In genomic region chr9:128552744-128553221, GRCh38 we compare ENCODE assay signal across 1 cellular context.
A peak's percentile ranks its signal among the peaks of the same experiment; 100 is the strongest.
TF ChIP-seq lines count a peak whose summit lies in the region.

No MANE protein-coding gene starts in this region.

TF ChIP-seq in K562, 482 proteins besides CTCF, POLR2A, EP300 and RAD21 (continued from another document and continues in another):
- TF ChIP-seq ZBED1 (IDR thresholded peaks at IDR 0.05) (no peak), TSC22D4 (tag; IDR thresholded peaks at IDR 0.05) (no peak), KDM2B (CRISPR knock-in tag; IDR thresholded peaks at IDR 0.05) (no peak), STAT5A (IDR thresholded peaks at IDR 0.05; ENCODE audit: borderline replicate concordance, low read length) (no peak), POLR2B (IDR thresholded peaks at IDR 0.05; ENCODE audit: low read depth, partially characterized antibody) (no peak), PHF21A (IDR thresholded peaks at IDR 0.05; ENCODE audit: borderline replicate concordance, low read depth) (no peak), MTA3 (IDR thresholded peaks at IDR 0.05; ENCODE audit: borderline replicate concordance) (no peak; the same call in 1 of the 2 replicates), ZNF280B (CRISPR knock-in tag; IDR thresholded peaks at IDR 0.05) (no peak), C11orf30 (IDR thresholded peaks at IDR 0.05; ENCODE audit: low read depth) (no peak), TRIM28 (IDR thresholded peaks at IDR 0.05) (no peak), ZBTB1 (CRISPR knock-in tag; IDR thresholded peaks at IDR 0.05; ENCODE audit: borderline replicate concordance, low read depth) (no peak), ZNF780A (CRISPR knock-in tag; IDR thresholded peaks at IDR 0.05) (no peak), ZNF699 (CRISPR knock-in tag; IDR thresholded peaks at IDR 0.05; ENCODE audit: insufficient replicate concordance) (no peak), LARP7 (IDR thresholded peaks at IDR 0.05) (no peak), TFE3 (CRISPR knock-in tag; IDR thresholded peaks at IDR 0.05) (no peak), EGR1 (conservative IDR thresholded peaks at IDR 0.05) (peak; percentile 75), ID3 (CRISPR knock-in tag; IDR thresholded peaks at IDR 0.05) (no peak), ID3 (tag; IDR thresholded peaks at IDR 0.05) (0 out of 2 replicates have a peak, but pooled peaks have one; percentile 10), BRF1 (IDR thresholded peaks at IDR 0.05; ENCODE audit: borderline replicate concordance, extremely low read depth, insufficient read length) (no peak), SMARCC2 (IDR thresholded peaks at IDR 0.05; ENCODE audit: low read depth) (no peak), HIVEP1 (CRISPR knock-in tag; IDR thresholded peaks at IDR 0.05) (no peak), CGGBP1 (CRISPR knock-in tag; IDR thresholded peaks at IDR 0.05) (no peak), ZNF583 (CRISPR knock-in tag; IDR thresholded peaks at IDR 0.05) (no peak), ZNF551 (CRISPR knock-in tag; IDR thresholded peaks at IDR 0.05) (no peak), TAL1 (IDR thresholded peaks at IDR 0.05) (no peak), MEIS2 (IDR thresholded peaks at IDR 0.05; ENCODE audit: partially characterized antibody) (peak; percentile 0), NFIC (IDR thresholded peaks at IDR 0.05) (no peak), ZNF354B (CRISPR knock-in tag; IDR thresholded peaks at IDR 0.05) (no peak), BHLHE40 (IDR thresholded peaks at IDR 0.05; ENCODE audit: low read length) (no peak), HDAC6 (IDR thresholded peaks at IDR 0.05; ENCODE audit: low read depth, low read length) (no peak), ZNF318 (IDR thresholded peaks at IDR 0.05; ENCODE audit: borderline replicate concordance in 1 of 2, low read depth in 1 of 2) (no peak), NEUROD1 (IDR thresholded peaks at IDR 0.05; ENCODE audit: borderline replicate concordance, low read depth, low read length, partially characterized antibody) (no peak), ATF6 (CRISPR knock-in tag; IDR thresholded peaks at IDR 0.05) (no peak), ZNF79 (CRISPR knock-in tag; IDR thresholded peaks at IDR 0.05; ENCODE audit: low read depth) (no peak), RBM22 (IDR thresholded peaks at IDR 0.05; ENCODE audit: low read depth, low read length, poor library complexity, severe bottlenecking) (no peak), ZNF436 (CRISPR knock-in tag; IDR thresholded peaks at IDR 0.05) (no peak), YY1 (IDR thresholded peaks at IDR 0.05; ENCODE audit: borderline replicate concordance in 1 of 3, control insufficient read depth in 1 of 3, extremely low read depth in 1 of 3, insufficient read depth in 3 of 3, insufficient read length in 1 of 3, insufficient replicate concordance in 2 of 3, low read depth in 1 of 3, low read length in 2 of 3) (no peak)
- TF ChIP-seq, protein P1, sequence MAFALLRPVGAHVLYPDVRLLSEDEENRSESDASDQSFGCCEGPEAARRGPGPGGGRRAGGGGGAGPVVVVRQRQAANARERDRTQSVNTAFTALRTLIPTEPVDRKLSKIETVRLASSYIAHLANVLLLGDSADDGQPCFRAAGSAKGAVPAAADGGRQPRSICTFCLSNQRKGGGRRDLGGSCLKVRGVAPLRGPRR (CRISPR knock-in tag; IDR thresholded peaks at IDR 0.05), result no peak
- TF ChIP-seq, protein P2, sequence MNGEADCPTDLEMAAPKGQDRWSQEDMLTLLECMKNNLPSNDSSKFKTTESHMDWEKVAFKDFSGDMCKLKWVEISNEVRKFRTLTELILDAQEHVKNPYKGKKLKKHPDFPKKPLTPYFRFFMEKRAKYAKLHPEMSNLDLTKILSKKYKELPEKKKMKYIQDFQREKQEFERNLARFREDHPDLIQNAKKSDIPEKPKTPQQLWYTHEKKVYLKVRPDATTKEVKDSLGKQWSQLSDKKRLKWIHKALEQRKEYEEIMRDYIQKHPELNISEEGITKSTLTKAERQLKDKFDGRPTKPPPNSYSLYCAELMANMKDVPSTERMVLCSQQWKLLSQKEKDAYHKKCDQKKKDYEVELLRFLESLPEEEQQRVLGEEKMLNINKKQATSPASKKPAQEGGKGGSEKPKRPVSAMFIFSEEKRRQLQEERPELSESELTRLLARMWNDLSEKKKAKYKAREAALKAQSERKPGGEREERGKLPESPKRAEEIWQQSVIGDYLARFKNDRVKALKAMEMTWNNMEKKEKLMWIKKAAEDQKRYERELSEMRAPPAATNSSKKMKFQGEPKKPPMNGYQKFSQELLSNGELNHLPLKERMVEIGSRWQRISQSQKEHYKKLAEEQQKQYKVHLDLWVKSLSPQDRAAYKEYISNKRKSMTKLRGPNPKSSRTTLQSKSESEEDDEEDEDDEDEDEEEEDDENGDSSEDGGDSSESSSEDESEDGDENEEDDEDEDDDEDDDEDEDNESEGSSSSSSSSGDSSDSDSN (IDR thresholded peaks at IDR 0.05; ENCODE audit: borderline replicate concordance in 1 of 2, low read depth in 2 of 2, low read length in 2 of 2), result no peak
- TF ChIP-seq, protein P3, sequence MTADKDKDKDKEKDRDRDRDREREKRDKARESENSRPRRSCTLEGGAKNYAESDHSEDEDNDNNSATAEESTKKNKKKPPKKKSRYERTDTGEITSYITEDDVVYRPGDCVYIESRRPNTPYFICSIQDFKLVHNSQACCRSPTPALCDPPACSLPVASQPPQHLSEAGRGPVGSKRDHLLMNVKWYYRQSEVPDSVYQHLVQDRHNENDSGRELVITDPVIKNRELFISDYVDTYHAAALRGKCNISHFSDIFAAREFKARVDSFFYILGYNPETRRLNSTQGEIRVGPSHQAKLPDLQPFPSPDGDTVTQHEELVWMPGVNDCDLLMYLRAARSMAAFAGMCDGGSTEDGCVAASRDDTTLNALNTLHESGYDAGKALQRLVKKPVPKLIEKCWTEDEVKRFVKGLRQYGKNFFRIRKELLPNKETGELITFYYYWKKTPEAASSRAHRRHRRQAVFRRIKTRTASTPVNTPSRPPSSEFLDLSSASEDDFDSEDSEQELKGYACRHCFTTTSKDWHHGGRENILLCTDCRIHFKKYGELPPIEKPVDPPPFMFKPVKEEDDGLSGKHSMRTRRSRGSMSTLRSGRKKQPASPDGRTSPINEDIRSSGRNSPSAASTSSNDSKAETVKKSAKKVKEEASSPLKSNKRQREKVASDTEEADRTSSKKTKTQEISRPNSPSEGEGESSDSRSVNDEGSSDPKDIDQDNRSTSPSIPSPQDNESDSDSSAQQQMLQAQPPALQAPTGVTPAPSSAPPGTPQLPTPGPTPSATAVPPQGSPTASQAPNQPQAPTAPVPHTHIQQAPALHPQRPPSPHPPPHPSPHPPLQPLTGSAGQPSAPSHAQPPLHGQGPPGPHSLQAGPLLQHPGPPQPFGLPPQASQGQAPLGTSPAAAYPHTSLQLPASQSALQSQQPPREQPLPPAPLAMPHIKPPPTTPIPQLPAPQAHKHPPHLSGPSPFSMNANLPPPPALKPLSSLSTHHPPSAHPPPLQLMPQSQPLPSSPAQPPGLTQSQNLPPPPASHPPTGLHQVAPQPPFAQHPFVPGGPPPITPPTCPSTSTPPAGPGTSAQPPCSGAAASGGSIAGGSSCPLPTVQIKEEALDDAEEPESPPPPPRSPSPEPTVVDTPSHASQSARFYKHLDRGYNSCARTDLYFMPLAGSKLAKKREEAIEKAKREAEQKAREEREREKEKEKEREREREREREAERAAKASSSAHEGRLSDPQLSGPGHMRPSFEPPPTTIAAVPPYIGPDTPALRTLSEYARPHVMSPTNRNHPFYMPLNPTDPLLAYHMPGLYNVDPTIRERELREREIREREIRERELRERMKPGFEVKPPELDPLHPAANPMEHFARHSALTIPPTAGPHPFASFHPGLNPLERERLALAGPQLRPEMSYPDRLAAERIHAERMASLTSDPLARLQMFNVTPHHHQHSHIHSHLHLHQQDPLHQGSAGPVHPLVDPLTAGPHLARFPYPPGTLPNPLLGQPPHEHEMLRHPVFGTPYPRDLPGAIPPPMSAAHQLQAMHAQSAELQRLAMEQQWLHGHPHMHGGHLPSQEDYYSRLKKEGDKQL (CRISPR knock-in tag; IDR thresholded peaks at IDR 0.05; ENCODE audit: borderline replicate concordance), result no peak
